ENCODE assay signal across 37 cellular contexts in genomic region chr2:145689277-145689676, GRCh38.
"Had no signal": no experiment of that assay in that cellular context is flagged by ENCODE, and none has a peak within 500 bp of the region (broad histone marks: within the 10 kb centered on the region; RNA-seq: fewer than 3 reads in every experiment).

No MANE protein-coding gene starts in this region.

- H3K27ac ChIP-seq: adrenal gland, ascending aorta, cardiac muscle cell, colonic mucosa, VCaP had no signal

- H3K9me3 Mint-ChIP-seq: activated CD4-positive, alpha-beta T cell treated with anti-CD3 and anti-CD28 coated beads, Interleukin-2, amount 10 ng/mL, durations not matched to agents 7 days and 5 days; activated naive CD4-positive, alpha-beta T cell treated with anti-CD3 and anti-CD28 coated beads, Interleukin-2, amount 50 U/mL, for 72 hours; activated naive CD8-positive, alpha-beta T cell treated with anti-CD3 and anti-CD28 coated beads for 36 hours; activated T-helper 2 cell treated with anti-CD3 and anti-CD28 coated beads, Interferon-gamma antibody, Interleukin-2, Interleukin-4, amounts not matched to agents 10 μg/mL and 5 μg/mL and 100 μg/mL, durations not matched to agents 14 hours and 24 hours and 36 hours; central memory CD8-positive, alpha-beta T cell; T-helper 1 cell treated with Interleukin-12 subunit alpha and Interleukin-12 subunit beta and Interleukin-4 antibody, amounts not matched to agents 30 μg/mL and 1 μg/mL, for 36 hours; T-helper 2 cell treated with Interferon-gamma antibody and Interleukin-4, amounts not matched to agents 5 μg/mL and 100 μg/mL, for 36 hours had no signal

- H3K4me1 Mint-ChIP-seq: activated CD4-positive, alpha-beta memory T cell treated with anti-CD3 and anti-CD28 coated beads, Interleukin-2, amount 10 ng/mL, durations not matched to agents 7 days and 5 days; activated CD4-positive, alpha-beta T cell treated with anti-CD3 and anti-CD28 coated beads for 36 hours; activated CD4-positive, alpha-beta T cell treated with anti-CD3 and anti-CD28 coated beads, Interleukin-2, amount 10 ng/mL, durations not matched to agents 7 days and 5 days; activated CD8-positive, alpha-beta memory T cell treated with anti-CD3 and anti-CD28 coated beads, Interleukin-2, amount 10 ng/mL, durations not matched to agents 7 days and 5 days; activated naive CD8-positive, alpha-beta T cell treated with anti-CD3 and anti-CD28 coated beads for 36 hours; brain; central memory CD8-positive, alpha-beta T cell had no signal

- H3K4me1 ChIP-seq: adrenal gland, ascending aorta, colonic mucosa had no signal

- H3K4me3 Mint-ChIP-seq: activated CD4-positive, alpha-beta memory T cell treated with anti-CD3 and anti-CD28 coated beads, Interleukin-2, amount 10 ng/mL, durations not matched to agents 7 days and 5 days; activated CD4-positive, alpha-beta T cell treated with anti-CD3 and anti-CD28 coated beads for 36 hours; activated CD4-positive, alpha-beta T cell treated with anti-CD3 and anti-CD28 coated beads, Interleukin-2, amount 10 ng/mL, durations not matched to agents 7 days and 5 days; activated CD8-positive, alpha-beta memory T cell treated with anti-CD3 and anti-CD28 coated beads, Interleukin-2, amount 10 ng/mL, durations not matched to agents 7 days and 5 days; activated CD8-positive, alpha-beta T cell treated with anti-CD3 and anti-CD28 coated beads, Interleukin-2, amount 10 ng/mL, durations not matched to agents 7 days and 5 days; activated naive CD4-positive, alpha-beta T cell treated with anti-CD3 and anti-CD28 coated beads for 36 hours; activated naive CD8-positive, alpha-beta T cell treated with anti-CD3 and anti-CD28 coated beads for 36 hours; activated T-cell treated with anti-CD3 and anti-CD28 coated beads, Interleukin-2, amount 50 U/mL, for 24 hours; brain; central memory CD8-positive, alpha-beta T cell; T-helper 1 cell treated with Interleukin-12 subunit alpha and Interleukin-12 subunit beta and Interleukin-4 antibody, amounts not matched to agents 30 μg/mL and 1 μg/mL, for 36 hours; T-helper 2 cell treated with Interferon-gamma antibody and Interleukin-4, amounts not matched to agents 5 μg/mL and 100 μg/mL, for 36 hours had no signal

- H3K4me3 ChIP-seq: adrenal gland, ascending aorta, cardiac muscle cell, colonic mucosa had no signal

- H3K27me3 Mint-ChIP-seq: activated CD4-positive, alpha-beta memory T cell treated with anti-CD3 and anti-CD28 coated beads, Interleukin-2, amount 10 ng/mL, durations not matched to agents 7 days and 5 days; activated CD4-positive, alpha-beta T cell treated with anti-CD3 and anti-CD28 coated beads for 36 hours; activated CD4-positive, alpha-beta T cell treated with anti-CD3 and anti-CD28 coated beads, Interleukin-2, amount 10 ng/mL, durations not matched to agents 7 days and 5 days; activated CD8-positive, alpha-beta memory T cell treated with anti-CD3 and anti-CD28 coated beads, Interleukin-2, amount 10 ng/mL, durations not matched to agents 7 days and 5 days; activated naive CD8-positive, alpha-beta T cell treated with anti-CD3 and anti-CD28 coated beads for 36 hours; activated T-cell treated with anti-CD3 and anti-CD28 coated beads, Interleukin-2, amount 50 U/mL, for 24 hours; brain; central memory CD8-positive, alpha-beta T cell had no signal

- FAIRE-seq: bronchial epithelial cell had no signal

- DNase-seq: activated CD4-positive, alpha-beta memory T cell treated with anti-CD3 and anti-CD28 coated beads, Interleukin-2, amount 10 ng/mL, durations not matched to agents 7 days and 5 days; activated CD4-positive, alpha-beta T cell treated with anti-CD3 and anti-CD28 coated beads for 1 hour; activated CD4-positive, alpha-beta T cell treated with anti-CD3 and anti-CD28 coated beads for 36 hours; activated CD4-positive, alpha-beta T cell treated with anti-CD3 and anti-CD28 coated beads for 48 hours; activated CD4-positive, alpha-beta T cell treated with anti-CD3 and anti-CD28 coated beads, Interleukin-2, amount 10 ng/mL, durations not matched to agents 7 days and 5 days; activated CD4-positive, alpha-beta T cell treated with anti-CD3 and anti-CD28 coated beads, Interleukin-2, amount 50 U/mL, for 48 hours; activated CD4-positive, CD25-positive, alpha-beta regulatory T cell; activated CD8-positive, alpha-beta memory T cell treated with anti-CD3 and anti-CD28 coated beads for 24 hours; activated CD8-positive, alpha-beta memory T cell treated with anti-CD3 and anti-CD28 coated beads, Interleukin-2, amount 10 ng/mL, durations not matched to agents 7 days and 5 days; activated CD8-positive, alpha-beta memory T cell treated with anti-CD3 and anti-CD28 coated beads, Interleukin-2, amount 50 U/mL, for 48 hours; activated CD8-positive, alpha-beta T cell treated with anti-CD3 and anti-CD28 coated beads, Interleukin-2, amount 10 ng/mL, durations not matched to agents 7 days and 5 days; activated effector memory CD4-positive, alpha-beta T cell treated with Interleukin-2 at 50 U/mL for 16 hours; activated gamma-delta T cell; activated naive CD4-positive, alpha-beta T cell; activated naive CD4-positive, alpha-beta T cell treated with anti-CD3 and anti-CD28 coated beads for 36 hours; activated naive CD4-positive, alpha-beta T cell treated with anti-CD3 and anti-CD28 coated beads, Interleukin-2, amount 50 U/mL, for 16 hours; activated naive CD8-positive, alpha-beta T cell treated with anti-CD3 and anti-CD28 coated beads for 36 hours; activated T-cell treated with anti-CD3 and anti-CD28 coated beads, Interleukin-2, amount 50 U/mL, for 24 hours; activated T-cell treated with anti-CD3 and anti-CD28 coated beads, Interleukin-2, amount 50 U/mL, for 48 hours; adrenal gland; amniotic stem cell; caudate nucleus; cerebellar nuclear complex; colonic mucosa; T-helper 2 cell; T-helper 9 cell had no signal

- H3K27me3 ChIP-seq: adrenal gland, ascending aorta, cardiac muscle cell, colonic mucosa had no signal

- H3K36me3 ChIP-seq: ascending aorta, cardiac muscle cell, colonic mucosa had no signal

- H3K27ac Mint-ChIP-seq: activated CD4-positive, alpha-beta memory T cell treated with anti-CD3 and anti-CD28 coated beads, Interleukin-2, amount 10 ng/mL, durations not matched to agents 7 days and 5 days; activated CD4-positive, alpha-beta T cell treated with anti-CD3 and anti-CD28 coated beads for 36 hours; activated CD4-positive, alpha-beta T cell treated with anti-CD3 and anti-CD28 coated beads, Interleukin-2, amount 10 ng/mL, durations not matched to agents 7 days and 5 days; activated CD8-positive, alpha-beta memory T cell treated with anti-CD3 and anti-CD28 coated beads, Interleukin-2, amount 10 ng/mL, durations not matched to agents 7 days and 5 days; activated CD8-positive, alpha-beta T cell treated with anti-CD3 and anti-CD28 coated beads, Interleukin-2, amount 10 ng/mL, durations not matched to agents 7 days and 5 days; activated naive CD4-positive, alpha-beta T cell treated with anti-CD3 and anti-CD28 coated beads for 36 hours; activated naive CD4-positive, alpha-beta T cell treated with anti-CD3 and anti-CD28 coated beads, Interleukin-2, amount 50 U/mL, for 72 hours; activated naive CD8-positive, alpha-beta T cell treated with anti-CD3 and anti-CD28 coated beads for 36 hours; activated T-cell treated with anti-CD3 and anti-CD28 coated beads, Interleukin-2, amount 50 U/mL, for 24 hours; activated T-helper 2 cell treated with anti-CD3 and anti-CD28 coated beads, Interferon-gamma antibody, Interleukin-2, Interleukin-4, amounts not matched to agents 10 μg/mL and 5 μg/mL and 100 μg/mL, durations not matched to agents 14 hours and 24 hours and 36 hours; brain; T-helper 1 cell treated with Interleukin-12 subunit alpha and Interleukin-12 subunit beta and Interleukin-4 antibody, amounts not matched to agents 30 μg/mL and 1 μg/mL, for 36 hours; T-helper 2 cell treated with Interferon-gamma antibody and Interleukin-4, amounts not matched to agents 5 μg/mL and 100 μg/mL, for 36 hours had no signal

- H3K9me3 ChIP-seq: adrenal gland, colonic mucosa had no signal

- ATAC-seq: activated CD4-positive, alpha-beta T cell treated with anti-CD3 and anti-CD28 coated beads for 36 hours; activated CD4-positive, CD25-positive, alpha-beta regulatory T cell treated with anti-CD3 and anti-CD28 coated beads, Interleukin-2, amount 50 U/mL, for 24 hours; activated CD8-positive, alpha-beta memory T cell treated with anti-CD3 and anti-CD28 coated beads, Interleukin-2, amount 10 ng/mL, durations not matched to agents 7 days and 5 days; activated CD8-positive, alpha-beta T cell treated with anti-CD3 and anti-CD28 coated beads, Interleukin-2, amount 10 ng/mL, durations not matched to agents 7 days and 5 days; activated naive CD4-positive, alpha-beta T cell treated with anti-CD3 and anti-CD28 coated beads, Interleukin-2, amount 50 U/mL, for 72 hours had no signal

- H3K36me3 Mint-ChIP-seq: activated CD8-positive, alpha-beta memory T cell treated with anti-CD3 and anti-CD28 coated beads, Interleukin-2, amount 10 ng/mL, durations not matched to agents 7 days and 5 days; activated naive CD4-positive, alpha-beta T cell treated with anti-CD3 and anti-CD28 coated beads, Interleukin-2, amount 50 U/mL, for 72 hours; activated naive CD8-positive, alpha-beta T cell treated with anti-CD3 and anti-CD28 coated beads for 36 hours; brain had no signal
